ENCODE assay signal across 19 cellular contexts in genomic region chr9:18335825-18336224, GRCh38.
"Had no signal": no experiment of that assay in that cellular context is flagged by ENCODE, and none has a peak within 500 bp of the region (broad histone marks: within the 10 kb centered on the region; RNA-seq: fewer than 3 reads in every experiment).

No MANE protein-coding gene starts in this region.

- ATAC-seq: gastrocnemius medialis, heart right ventricle, left cardiac atrium, left lobe of liver, left ventricle myocardium superior, lower lobe of right lung had no signal

- H3K4me3 ChIP-seq: coronary artery, dorsolateral prefrontal cortex, esophagus muscularis mucosa, gastrocnemius medialis, heart right ventricle, lower lobe of right lung had no signal

- H3K27ac ChIP-seq: coronary artery, dorsolateral prefrontal cortex, esophagus muscularis mucosa, gastrocnemius medialis, heart right ventricle, lower lobe of right lung had no signal

- H3K4me3 Mint-ChIP-seq: mesothelial cell of epicardium had no signal

- H3K36me3 ChIP-seq: esophagus muscularis mucosa, gastrocnemius medialis, heart right ventricle, lower lobe of right lung had no signal

- H3K36me3 Mint-ChIP-seq: mesothelial cell of epicardium had no signal

- H3K4me1 ChIP-seq: gastrocnemius medialis, lower lobe of right lung had no signal

- H3K9me3 ChIP-seq: esophagus muscularis mucosa, gastrocnemius medialis, lower lobe of right lung had no signal

- H3K27me3 ChIP-seq: dorsolateral prefrontal cortex, esophagus muscularis mucosa, gastrocnemius medialis, heart right ventricle had no signal

- H3K27ac Mint-ChIP-seq: mesothelial cell of epicardium had no signal

- DNase-seq: dermis blood vessel endothelial cell; dorsolateral prefrontal cortex; effector CD4-positive, alpha-beta T cell; effector memory CD4-positive, alpha-beta T cell; foreskin fibroblast; foreskin melanocyte; gastrocnemius medialis; glutamatergic neuron; head of caudate nucleus; heart right ventricle; hippocampal formation; left cardiac atrium; left ventricle myocardium superior; lower lobe of right lung; mesenchymal stem cell had no signal
